In genomic region chr17:64315032-64315490, GRCh38 we compare ENCODE assay signal across 13 cellular contexts. TPM values are rescaled to one million over a fixed set of nuclear protein-coding genes. Genes with fewer than 3 reads are reported as not detected.
DNase-seq lines count a peak whose midpoint lies in the region; ATAC-seq, FAIRE-seq and TF ChIP-seq lines count a peak whose summit lies in the region.
"Had no signal": no experiment of that assay in that cellular context is flagged by ENCODE, and none has a peak within 500 bp of the region (broad histone marks: within the 10 kb centered on the region; RNA-seq: fewer than 3 reads in every experiment).

No MANE protein-coding gene starts in this region.

- peak; percentile 83 to 96 (median 92) for ATAC-seq in heart right ventricle
- no peak for ATAC-seq in GM19452 (IDR thresholded peaks at IDR 0.05; ENCODE audit: unreplicated experiment)
- ATAC-seq: A549 had no signal

- H2AFZ ChIP-seq in ACC112 (ENCODE audit: low read length, unreplicated experiment): peak overlapping the region; percentile 30

- no peaks in the 10 kb centered on the region for H3K79me2 ChIP-seq in ACC112 (ENCODE audit: control insufficient read depth, insufficient read depth, low read length, unreplicated experiment)

- DNase-seq in ascending aorta (ENCODE audit: low spot score in 2 of 2) (peak; percentile 51 to 94), heart right ventricle (peak; percentile 92 to 93), posterior vena cava (ENCODE audit: low spot score) (peak; percentile 97), RCC 7860 (ENCODE audit: low spot score) (no peak)
- no peak for DNase-seq in stimulated activated CD4-positive, alpha-beta T cell treated with anti-CD3 and anti-CD28 coated beads, Interleukin-15, amount 100 ng/mL, for 24 hours
- DNase-seq in activated effector memory CD4-positive, alpha-beta T cell treated with anti-CD3 and anti-CD28 coated beads, Interleukin-2, amount 50 U/mL, for 16 hours: no peak
- DNase-seq: central memory CD4-positive, alpha-beta T cell; naive B cell; RPMI8226 had no signal

- H3K27ac ChIP-seq in ACC112 (ENCODE audit: low read depth, low read length): no peak overlapping the region
- H3K27ac ChIP-seq in ascending aorta: peak overlapping the region; percentile 72 to 73
- peak overlapping the region; percentile 41 to 80 (median 75) for H3K27ac ChIP-seq in heart right ventricle
- H3K27ac ChIP-seq: A549 had no signal

- H3K36me3 ChIP-seq in ACC112 (ENCODE audit: insufficient read depth, low read length) (no peaks in the 10 kb centered on the region), ascending aorta (no peaks in the 10 kb centered on the region), heart right ventricle (no peaks in the 10 kb centered on the region)

- H3K9me3 ChIP-seq in ascending aorta (no peaks in the 10 kb centered on the region), heart right ventricle (peaks cover 0 to 8% (median 0%) of the 10 kb centered on the region in 11 donors)
- H3K9me3 ChIP-seq: A549 had no signal

- intact Hi-C loops in ascending aorta (cut with DNase I): no loop called here
- intact Hi-C loops in heart right ventricle (cut with DNase I): loop anchor here in 3 of 10 donors (2.0 to 10.0 kb wide), 3 partner anchors 18 to 180 kb away; partner anchors contain the start of gene POLG2 (in 1 of the 3)
- intact Hi-C loops in posterior vena cava (cut with DNase I): no loop called here

- TF ChIP-seq CTCF in ascending aorta (IDR thresholded peaks at IDR 0.05) (no peak), heart right ventricle (IDR thresholded peaks at IDR 0.05) (no peak)

- no peaks in the 10 kb centered on the region for H3K27me3 ChIP-seq in ACC112 (ENCODE audit: insufficient read depth, low read length)
- no peaks in the 10 kb centered on the region for H3K27me3 ChIP-seq in ascending aorta
- H3K27me3 ChIP-seq in heart right ventricle: no peaks in the 10 kb centered on the region

- no peak for FAIRE-seq in RCC 7860 (lab: Jason Lieb, UNC)
- FAIRE-seq: A549, GM18507 had no signal

- peaks cover 6% of the 10 kb centered on the region for H3K4me1 ChIP-seq in ACC112 (ENCODE audit: control insufficient read depth, insufficient read depth, low read length, unreplicated experiment)
- peaks cover 0 to 12% of the 10 kb centered on the region in 2 donors for H3K4me1 ChIP-seq in ascending aorta
- H3K4me1 ChIP-seq in heart right ventricle: peaks cover 0 to 47% (median 28%) of the 10 kb centered on the region in 9 donors
- H3K4me1 ChIP-seq: A549 had no signal

- no peak overlapping the region for H3K4me3 ChIP-seq in ACC112 (ENCODE audit: low read depth, low read length)
- H3K4me3 ChIP-seq in ascending aorta: no peak overlapping the region
- H3K4me3 ChIP-seq in heart right ventricle: no peak overlapping the region
- H3K4me3 ChIP-seq: A549 had no signal

- WGBS in heart right ventricle, 2 donors: 42 to 56% methylated on average over 11 of the region's 11 CpGs

RNA-seq across cellular contexts. Expression of gene TEX2, which starts 52.0 kb away (rescaled TPM):
- total RNA-seq in ascending aorta (94.6 TPM), heart right ventricle (10 to 100 TPM; 44.2 to 60.5 (median 55.3) TPM), posterior vena cava (10 to 100 TPM; 24.6 to 27.4 TPM)
- polyA plus RNA-seq in heart right ventricle: 10 to 100 TPM; 15.9 to 22.3 TPM

Comparison
In these comparisons a context has a peak if more than half of its experiments do, and no peak if none do; other contexts are left out.
1. DNase-seq: peak in ascending aorta (2 of 2), heart right ventricle (2 of 2) and posterior vena cava (single experiment); none in stimulated activated CD4-positive, alpha-beta T cell treated with anti-CD3 and anti-CD28 coated beads, Interleukin-15, amount 100 ng/mL, for 24 hours (single experiment), RCC 7860 (single experiment) and activated effector memory CD4-positive, alpha-beta T cell treated with anti-CD3 and anti-CD28 coated beads, Interleukin-2, amount 50 U/mL, for 16 hours (single experiment).